Comparison of ENCODE assay signal across 7 cellular contexts in the genomic region with DNA sequence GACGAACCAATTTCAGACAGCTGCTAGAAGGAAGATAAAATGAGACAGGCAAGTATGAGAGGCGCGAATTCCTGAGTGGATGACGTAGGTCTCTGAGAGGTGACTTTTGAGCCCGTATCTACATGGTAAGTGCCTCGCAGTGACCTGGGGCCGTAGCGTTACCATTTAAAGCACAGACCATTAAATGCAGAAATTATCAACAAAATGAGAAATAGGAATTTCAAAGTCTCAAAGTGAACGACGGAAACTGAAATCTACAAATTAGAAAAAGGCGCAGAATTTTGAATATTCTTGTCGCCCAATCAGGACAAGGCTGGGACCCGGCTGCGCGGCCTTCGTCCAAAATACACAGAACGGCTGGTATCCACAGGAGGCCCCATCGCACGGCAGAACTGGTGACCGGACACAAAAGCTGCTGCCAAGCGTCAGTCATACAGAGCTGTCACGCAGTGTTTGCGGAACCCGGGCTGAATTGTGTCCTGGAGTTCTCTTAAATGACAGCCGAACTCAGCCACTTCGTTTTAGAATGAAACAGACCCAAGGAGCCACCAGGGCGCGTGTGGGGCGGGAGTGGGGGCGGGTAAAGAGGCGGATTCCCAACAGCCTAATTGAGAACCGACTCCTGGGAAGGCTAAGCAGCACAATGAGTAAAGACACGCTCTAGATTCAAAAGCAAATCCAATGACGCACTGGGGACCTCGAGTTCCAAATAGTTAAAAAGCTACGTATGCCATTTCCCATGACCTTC. TPM values are rescaled to one million over a fixed set of nuclear protein-coding genes. Genes with fewer than 3 reads are reported as not detected.
DNase-seq lines count a peak whose midpoint lies in the region; ATAC-seq, FAIRE-seq and TF ChIP-seq lines count a peak whose summit lies in the region.

No MANE protein-coding gene starts in this region.

- FAIRE-seq in small intestine (lab: Jason Lieb, UNC), result no peak

- 0 out of 2 replicates have a peak, but pooled peaks have one; percentile 9 for TF ChIP-seq CTCF in VCaP (conservative IDR thresholded peaks at IDR 0.05)

- 0 to 1% (median 0%) methylated on average over 36 of the region's 36 CpGs for WGBS in small intestine, 3 donors

- H3K27me3 ChIP-seq in small intestine (ENCODE audit: control insufficient read depth in 2 of 2, insufficient read depth in 2 of 2, low read length in 2 of 2), result no peaks in the 10 kb centered on the region

- no peaks in the 10 kb centered on the region for H3K36me3 ChIP-seq in small intestine (ENCODE audit: control insufficient read depth in 2 of 2, insufficient read depth in 2 of 2, low read length in 2 of 2)

- DNase-seq in NCI-H2196 (lab: John Stamatoyannopoulos, UW; ENCODE audit: unreplicated experiment), result peak; percentile 91
- peak in 58 of 61 donors; percentile 13 to 87 (median 65) for DNase-seq in caudate nucleus (lab: John Stamatoyannopoulos, UW)
- peak; percentile 80 for DNase-seq in inferior parietal cortex (ENCODE audit: extremely low spot score)
- peak; percentile 87 for DNase-seq in small intestine

- peak overlapping the region; percentile 54 to 63 for H3K4me3 ChIP-seq in small intestine (ENCODE audit: low read depth in 1 of 2, low read length in 2 of 2)

- no peaks in the 10 kb centered on the region for H3K9me3 ChIP-seq in small intestine (ENCODE audit: control insufficient read depth, low read depth)

- H3K4me1 ChIP-seq in small intestine (ENCODE audit: control insufficient read depth in 2 of 2, insufficient read depth in 1 of 2, low read depth in 1 of 2, low read length in 1 of 2), result peaks cover 0 to 5% of the 10 kb centered on the region in 2 donors

- H3K27ac ChIP-seq in VCaP (peak overlapping the region; percentile 90), caudate nucleus (ENCODE audit: low read depth, low read length) (peak overlapping the region; percentile 99), small intestine (ENCODE audit: low read depth in 1 of 2, low read length in 1 of 2) (peak overlapping the region; percentile 94 to 98)

- peak; percentile 17 for ATAC-seq in GM21423 (IDR thresholded peaks at IDR 0.05; ENCODE audit: unreplicated experiment)
- no peak for ATAC-seq in HG02981 (IDR thresholded peaks at IDR 0.05; ENCODE audit: unreplicated experiment)

RNA-seq across cellular contexts. Expression of a gene that starts 13.8 kb away (rescaled TPM):
- polyA plus RNA-seq in small intestine, result 10 to 100 TPM; 24.7 to 49.4 (median 31.3) TPM

RNA-seq across cellular contexts. Expression of a gene that starts 32.1 kb away (rescaled TPM):
- polyA plus RNA-seq in small intestine, result 1 to 10 TPM in 1 of 3 donors, under 1 TPM in 1, not detected in 1; 0.54 to 3.9 TPM

RNA-seq across cellular contexts. Expression of a gene that starts 42.1 kb away (rescaled TPM):
- 10 to 100 TPM; 34.3 to 50.8 (median 34.9) TPM for polyA plus RNA-seq in small intestine

RNA-seq across cellular contexts. Expression of a gene that starts 51.1 kb away (rescaled TPM):
- polyA plus RNA-seq in small intestine, result 100 to 1,000 TPM in 1 of 3 donors, 10 to 100 TPM in 2; 32.5 to 138 (median 94.3) TPM
